ENCODE assay signal across 13 cellular contexts in genomic region chr9:71748280-71748743, GRCh38. TPM values are rescaled to one million over a fixed set of nuclear protein-coding genes. Genes with fewer than 3 reads are reported as not detected.
A peak's percentile ranks its signal among the peaks of the same experiment; 100 is the strongest.
DNase-seq lines count a peak whose midpoint lies in the region; ATAC-seq lines count a peak whose summit lies in the region.
"Had no signal": no experiment of that assay in that cellular context is flagged by ENCODE, and none has a peak within 500 bp of the region (broad histone marks: within the 10 kb centered on the region; RNA-seq: fewer than 3 reads in every experiment).

No MANE protein-coding gene starts in this region.

- ATAC-seq in HG03571 (IDR thresholded peaks at IDR 0.05; ENCODE audit: unreplicated experiment), result no peak
- no peak for ATAC-seq in aorta (ENCODE audit: low FRiP score)

- H3K9me3 ChIP-seq in aorta (ENCODE audit: control insufficient read depth, low read length), result no peaks in the 10 kb centered on the region
- H3K9me3 ChIP-seq: sigmoid colon had no signal

- H3K4me1 ChIP-seq in aorta (ENCODE audit: control insufficient read depth in 1 of 2, insufficient read depth in 2 of 2, low read length in 2 of 2), result no peaks in the 10 kb centered on the region
- H3K4me1 ChIP-seq: sigmoid colon had no signal

- WGBS in aorta, 2 donors, result 71% methylated on average over 1 of the region's 1 CpG

- no peak overlapping the region for H3K27ac ChIP-seq in aorta (ENCODE audit: low read depth in 1 of 2, low read length in 2 of 2)
- H3K27ac ChIP-seq: sigmoid colon had no signal

- intact Hi-C loops in aorta (cut with DNase I), result loop anchor here in 1 of 2 donors (10.0 kb wide), 1 partner anchor 64 kb away; no protein-coding TSS in a partner anchor

- peak; percentile 6 for DNase-seq in SKM-1 treated with dmso at 0.1 percent for 144 hours (lab: John Stamatoyannopoulos, UW; ENCODE audit: unreplicated experiment)
- no peak for DNase-seq in SKM-1 (lab: John Stamatoyannopoulos, UW; ENCODE audit: unreplicated experiment)
- DNase-seq in NOMO-1 treated with dmso at 0.1 percent for 144 hours (lab: John Stamatoyannopoulos, UW; ENCODE audit: unreplicated experiment), result peak; percentile 16
- DNase-seq in fibroblast of gingiva (ENCODE audit: low read depth), result peak; percentile 44
- peak; percentile 67 for DNase-seq in skeletal muscle cell (ENCODE audit: low read depth)
- no peak for DNase-seq in cerebellum (ENCODE audit: low spot score)
- no peak for DNase-seq in aorta
- DNase-seq: endodermal cell, KBM-7, NCI-H510A treated with DMSO at 0.1 percent for 48 hours, sigmoid colon, T-helper 2 cell had no signal

- H3K36me3 ChIP-seq in aorta (ENCODE audit: control insufficient read depth in 1 of 2, insufficient read depth in 2 of 2, low read length in 1 of 2), result peaks cover 0 to 2% of the 10 kb centered on the region in 2 donors

- no peak overlapping the region for H3K4me3 ChIP-seq in skeletal muscle cell (ENCODE audit: low read depth, low read length)
- H3K4me3 ChIP-seq in aorta (ENCODE audit: low read length in 2 of 2), result no peak overlapping the region
- H3K4me3 ChIP-seq: sigmoid colon had no signal

- H3K27me3 ChIP-seq in aorta (ENCODE audit: control insufficient read depth in 1 of 2, insufficient read depth in 2 of 2, low read length in 1 of 2), result no peaks in the 10 kb centered on the region
- H3K27me3 ChIP-seq: sigmoid colon had no signal

RNA-seq across cellular contexts. Expression of gene CEMIP2, which starts 20.0 kb away (rescaled TPM):
- 43.7 TPM for total RNA-seq in cerebellum
- 100 to 1,000 TPM; 101 to 122 TPM for total RNA-seq in aorta
- polyA plus RNA-seq in aorta, result 1 to 10 TPM; 5.4 to 8.4 TPM

Comparison
In these comparisons a context has a peak if more than half of its experiments do, and no peak if none do; other contexts are left out.
1. DNase-seq: peak in SKM-1 treated with dmso at 0.1 percent for 144 hours (single experiment), NOMO-1 treated with dmso at 0.1 percent for 144 hours (single experiment), fibroblast of gingiva (single experiment) and skeletal muscle cell (single experiment); none in SKM-1 (single experiment), cerebellum (single experiment) and aorta (0 of 2).